ENCODE assay signal across 9 cellular contexts in genomic region chr6:108002365-108003221, GRCh38. TPM values are rescaled to one million over a fixed set of nuclear protein-coding genes. Genes with fewer than 3 reads are reported as not detected.
A peak's percentile ranks its signal among the peaks of the same experiment; 100 is the strongest.
DNase-seq lines count a peak whose midpoint lies in the region; ATAC-seq and TF ChIP-seq lines count a peak whose summit lies in the region.
"Had no signal": no experiment of that assay in that cellular context is flagged by ENCODE, and none has a peak within 500 bp of the region (broad histone marks: within the 10 kb centered on the region; RNA-seq: fewer than 3 reads in every experiment).

No MANE protein-coding gene starts in this region.

- H3K4me3 ChIP-seq in stomach, result no peak overlapping the region
- H3K4me3 ChIP-seq: heart left ventricle had no signal

- TF ChIP-seq CTCF in stomach (IDR thresholded peaks at IDR 0.05) (no peak), omental fat pad (IDR thresholded peaks at IDR 0.05) (no peak)

- TF ChIP-seq POLR2A in stomach (IDR thresholded peaks at IDR 0.05), result no peak

- H3K27me3 ChIP-seq in stomach, result no peaks in the 10 kb centered on the region
- H3K27me3 ChIP-seq: heart left ventricle had no signal

- ATAC-seq in omental fat pad (ENCODE audit: low FRiP score) (no peak), GM18868 (IDR thresholded peaks at IDR 0.05; ENCODE audit: unreplicated experiment) (no peak)
- no peak for ATAC-seq in naive thymus-derived CD8-positive, alpha-beta T cell

- DNase-seq in NCI-H1048 (lab: John Stamatoyannopoulos, UW) (peak; percentile 62), anterior cingulate cortex (lab: John Stamatoyannopoulos, UW) (peak in 55 of 58 donors; percentile 3 to 91 (median 64)), islet precursor cell (peak; percentile 95), stomach (peak; percentile 31), omental fat pad (ENCODE audit: low spot score) (no peak)
- no peak for DNase-seq in stimulated activated CD4-positive, alpha-beta T cell treated with anti-CD3 and anti-CD28 coated beads, Interleukin-1b, Interleukin-23, amount 100 ng/mL, for 48 hours
- DNase-seq in naive thymus-derived CD8-positive, alpha-beta T cell, result no peak
- DNase-seq: heart left ventricle had no signal

- 23 to 41% (median 28%) methylated on average over 9 of the region's 9 CpGs for WGBS in stomach, 5 donors

- no peaks in the 10 kb centered on the region for H3K36me3 ChIP-seq in stomach
- H3K36me3 ChIP-seq: heart left ventricle had no signal

- POLR2A ChIA-PET in naive thymus-derived CD8-positive, alpha-beta T cell (lab: Charles Lee), result no interaction called here

- H3K27ac Mint-ChIP-seq in naive thymus-derived CD8-positive, alpha-beta T cell, result no peak overlapping the region

- peaks cover 0 to 4% (median 0%) of the 10 kb centered on the region in 9 donors for H3K9me3 Mint-ChIP-seq in naive thymus-derived CD8-positive, alpha-beta T cell

- intact Hi-C loops in stomach (cut with DNase I; ENCODE audit: low total_unique reads), result no loop called here

- peaks cover 0 to 3% (median 0%) of the 10 kb centered on the region in 5 donors for H3K27me3 Mint-ChIP-seq in naive thymus-derived CD8-positive, alpha-beta T cell

- TF ChIP-seq EP300 in stomach (IDR thresholded peaks at IDR 0.05), result no peak

- H3K9me3 ChIP-seq in stomach, result no peaks in the 10 kb centered on the region
- H3K9me3 ChIP-seq: heart left ventricle had no signal

- peaks cover 0 to 3% (median 0%) of the 10 kb centered on the region in 3 donors for H3K36me3 Mint-ChIP-seq in naive thymus-derived CD8-positive, alpha-beta T cell

- H3K27ac ChIP-seq in stomach, result peak overlapping the region; percentile 16 to 72 (median 54)

- no peak overlapping the region for H3K4me3 Mint-ChIP-seq in naive thymus-derived CD8-positive, alpha-beta T cell

- peaks cover 0 to 9% (median 0%) of the 10 kb centered on the region in 4 donors for H3K4me1 ChIP-seq in stomach

- no peaks in the 10 kb centered on the region for H3K4me1 Mint-ChIP-seq in naive thymus-derived CD8-positive, alpha-beta T cell

RNA-seq across cellular contexts. Expression of gene SEC63, which starts 44.6 kb away (rescaled TPM):
- total RNA-seq in stomach (100 to 1,000 TPM in 1 of 5 donors, 10 to 100 TPM in 4; 23.9 to 162 (median 66.5) TPM), omental fat pad (10 to 100 TPM; 26.6 to 55.1 (median 43.1) TPM)
- polyA plus RNA-seq in stomach, result 10 to 100 TPM; 10.3 to 25.8 (median 17.3) TPM
- total RNA-seq in naive thymus-derived CD8-positive, alpha-beta T cell, result 10 to 100 TPM; 76.6 to 81.6 TPM
- 10 to 100 TPM; 28.8 to 32.1 (median 31.9) TPM for polyA plus RNA-seq in naive thymus-derived CD8-positive, alpha-beta T cell

Comparison
In these comparisons a context has a peak if more than half of its experiments do, and no peak if none do; other contexts are left out.
1. DNase-seq: peak in NCI-H1048 (single experiment), anterior cingulate cortex (55 of 58), islet precursor cell (single experiment) and stomach (single experiment); none in stimulated activated CD4-positive, alpha-beta T cell treated with anti-CD3 and anti-CD28 coated beads, Interleukin-1b, Interleukin-23, amount 100 ng/mL, for 48 hours (single experiment), omental fat pad (single experiment) and naive thymus-derived CD8-positive, alpha-beta T cell (0 of 10).